Comparison of ENCODE assay signal across 12 cellular contexts in genomic region chr2:11515441-11516071, GRCh38.
"Had no signal": no experiment of that assay in that cellular context is flagged by ENCODE, and none has a peak within 500 bp of the region (broad histone marks: within the 10 kb centered on the region; RNA-seq: fewer than 3 reads in every experiment).

No MANE protein-coding gene starts in this region.

- H3K4me1 ChIP-seq: left lung, tibial artery had no signal

- H3K27me3 ChIP-seq: left lung had no signal

- H3K36me3 ChIP-seq: left lung, tibial artery had no signal

- DNase-seq: activated CD4-positive, alpha-beta T cell treated with anti-CD3 and anti-CD28 coated beads, Interleukin-2, amount 50 U/mL, for 4 hours; activated CD8-positive, alpha-beta memory T cell treated with anti-CD3 and anti-CD28 coated beads, Interleukin-2, amount 10 ng/mL, durations not matched to agents 7 days and 5 days; activated effector memory CD4-positive, alpha-beta T cell treated with Interleukin-2 at 50 U/mL for 16 hours; activated T-cell treated with anti-CD3 and anti-CD28 coated beads, Interleukin-2, amount 50 U/mL, for 24 hours; cortex of kidney; effector memory CD8-positive, alpha-beta T cell; erythroblast; left lung; natural killer cell; stimulated activated CD4-positive, alpha-beta T cell treated with anti-CD3 and anti-CD28 coated beads, Interleukin-15, amount 100 ng/mL, for 24 hours; stimulated activated CD4-positive, alpha-beta T cell treated with anti-CD3 and anti-CD28 coated beads, Interleukin-4, amount 100 ng/mL, for 4 hours; tibial artery had no signal

- H3K4me3 ChIP-seq: left lung, tibial artery had no signal

- H3K9me3 ChIP-seq: left lung had no signal

- H3K27ac ChIP-seq: left lung, tibial artery had no signal
